Comparison of ENCODE assay signal across 19 cellular contexts in the genomic region with DNA sequence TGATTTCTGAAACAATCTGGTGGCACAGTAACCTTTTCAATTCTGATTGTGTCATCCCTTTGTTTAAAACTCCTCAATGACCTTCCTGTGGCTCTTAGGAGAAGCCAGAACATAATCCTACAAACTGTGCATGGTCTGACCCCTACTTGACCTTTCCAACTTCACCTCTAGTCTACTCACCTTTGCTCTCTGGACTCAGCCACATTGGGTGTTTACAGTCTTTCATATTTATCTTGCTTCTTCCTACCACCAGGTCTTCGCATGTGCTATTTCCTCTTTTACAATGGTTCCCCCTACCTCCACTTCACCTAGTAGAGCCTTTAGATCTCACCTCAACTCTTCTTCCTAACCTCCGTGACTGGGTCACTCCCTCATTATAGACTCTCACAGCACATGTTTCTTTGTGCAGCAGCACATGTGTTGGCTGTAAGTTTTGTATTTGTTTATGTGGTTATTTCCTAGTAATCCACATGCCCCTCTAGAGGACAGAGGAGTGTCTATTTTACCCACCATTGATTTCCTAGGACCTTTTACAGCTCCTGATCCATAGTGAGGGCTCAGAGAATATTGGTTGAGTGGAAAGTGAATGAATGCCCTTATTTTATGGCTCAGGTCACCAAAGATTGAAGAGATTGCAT.
"Had no signal": no experiment of that assay in that cellular context is flagged by ENCODE, and none has a peak within 500 bp of the region (broad histone marks: within the 10 kb centered on the region; RNA-seq: fewer than 3 reads in every experiment).

No MANE protein-coding gene starts in this region.

- H3K27me3 ChIP-seq: MG63, SJCRH30 had no signal

- H3K27ac ChIP-seq: HL-60, SJCRH30 had no signal

- H3K9me3 ChIP-seq: MG63, SJCRH30 had no signal

- DNase-seq: KBM-7, MG63, NCI-H1092, NCI-H1105 treated with DMSO at 0.1 percent for 48 hours, NCI-H1417 treated with DMSO at 0.1 percent for 48 hours, NCI-H146, NCI-H1694 treated with DMSO at 0.1 percent for 48 hours, NCI-H1930, NCI-H2081, NCI-H2107, NCI-H2227 treated with DMSO at 0.1 percent for 48 hours, NCI-H524, NCI-H526 treated with DMSO at 0.1 percent for 48 hours, NCI-H748 treated with DMSO at 0.1 percent for 48 hours, SHP77 treated with DMSO at 0.1 percent for 48 hours, SJCRH30 had no signal

- H3K36me3 ChIP-seq: MG63, SJCRH30 had no signal

- ATAC-seq: Right ventricle myocardium inferior, SK-N-SH treated with all-trans-retinoic acid at 6 μM for 48 hours had no signal

- H3K4me3 ChIP-seq: MG63, SJCRH30 had no signal

- H3K4me1 ChIP-seq: SJCRH30 had no signal
